ENCODE assay signal across 16 cellular contexts in genomic region chr3:45654344-45654934, GRCh38. TPM values are rescaled to one million over a fixed set of nuclear protein-coding genes. Genes with fewer than 3 reads are reported as not detected.
DNase-seq lines count a peak whose midpoint lies in the region; ATAC-seq, FAIRE-seq and TF ChIP-seq lines count a peak whose summit lies in the region.
"Had no signal": no experiment of that assay in that cellular context is flagged by ENCODE, and none has a peak within 500 bp of the region (broad histone marks: within the 10 kb centered on the region; RNA-seq: fewer than 3 reads in every experiment).

No MANE protein-coding gene starts in this region.

- FAIRE-seq in A549 (lab: Jason Lieb, UNC), result no peak
- FAIRE-seq: GM19239 had no signal

- H3K27ac Mint-ChIP-seq in mesothelial cell of epicardium, result peak overlapping the region; percentile 24
- H3K27ac Mint-ChIP-seq: memory B cell had no signal

- POLR2A ChIA-PET in A549 (lab: Yijun Ruan, JAX), result no interaction called here

- TF ChIP-seq CTCF in A549 (IDR thresholded peaks at IDR 0.05), result no peak
- TF ChIP-seq CTCF in mesothelial cell of epicardium (IDR thresholded peaks at IDR 0.05; ENCODE audit: unreplicated experiment), result no peak

- H3K9me3 ChIP-seq in A549, result no peaks in the 10 kb centered on the region

- H3K27ac ChIP-seq in A549, result peak overlapping the region; percentile 71 to 86

- peaks cover 5% of the 10 kb centered on the region for H3K9me3 Mint-ChIP-seq in mesothelial cell of epicardium
- H3K9me3 Mint-ChIP-seq: memory B cell had no signal

- TF ChIP-seq RAD21 in A549 (conservative IDR thresholded peaks at IDR 0.05 in 1 of 2, IDR thresholded peaks at IDR 0.05 in 1 of 2), result no peak

- TF ChIP-seq EP300 in A549 (IDR thresholded peaks at IDR 0.05), result no peak

- no peak overlapping the region for H3K4me3 ChIP-seq in A549

- H3K27me3 Mint-ChIP-seq in mesothelial cell of epicardium (ENCODE audit: low read depth), result no peaks in the 10 kb centered on the region
- H3K27me3 Mint-ChIP-seq: memory B cell had no signal

- peaks cover 72% of the 10 kb centered on the region for H3K4me1 ChIP-seq in A549

- H3K4me1 Mint-ChIP-seq in mesothelial cell of epicardium, result no peaks in the 10 kb centered on the region

- WGBS in A549 (ENCODE audit: missing lambda C conversion rate), result 46% methylated on average over 5 of the region's 6 CpGs

- CTCF ChIA-PET in A549 (lab: Yijun Ruan, JAX), result interaction anchor here (0.7 to 5.5 kb wide), 9 partner anchors 16 to 614 kb away, joined by 3 to 70 read pairs (median 4); no protein-coding TSS in a partner anchor

- no peak overlapping the region for H3K4me3 Mint-ChIP-seq in mesothelial cell of epicardium
- H3K4me3 Mint-ChIP-seq: memory B cell had no signal

- H3K36me3 Mint-ChIP-seq in mesothelial cell of epicardium, result peaks cover 12% of the 10 kb centered on the region

- peak overlapping the region; percentile 38 for H3K4me2 ChIP-seq in A549

- peak in 1 of 2 experiments; percentile 25; a peak in 3 of 6 replicates for ATAC-seq in A549

- TF ChIP-seq POLR2A in A549 (IDR thresholded peaks at IDR 0.05; ENCODE audit: low read length), result no peak

- DNase-seq in A549 (ENCODE audit: low read depth in 1 of 2, low spot score in 1 of 2), result no peak
- DNase-seq in GF-D8 (lab: John Stamatoyannopoulos, UW), result peak; percentile 77
- peak; percentile 68 for DNase-seq in SIG-M5 treated with dmso at 0.1 percent for 504 hours (lab: John Stamatoyannopoulos, UW; ENCODE audit: unreplicated experiment)
- DNase-seq in mesothelial cell of epicardium (ENCODE audit: low spot score in 2 of 2, unreplicated experiment in 2 of 2), result no peak
- no peak for DNase-seq in inferior parietal cortex (ENCODE audit: extremely low spot score)
- no peak for DNase-seq in NCI-H1092 treated with DMSO at 0.1 percent for 48 hours (lab: John Stamatoyannopoulos, UW)
- DNase-seq in stimulated activated CD4-positive, alpha-beta T cell treated with anti-CD3 and anti-CD28 coated beads, Interleukin-4, amount 100 ng/mL, for 1 hour, result no peak
- no peak for DNase-seq in GM03348 (ENCODE audit: low spot score)
- DNase-seq: activated CD8-positive, alpha-beta memory T cell treated with anti-CD3 and anti-CD28 coated beads, Interleukin-2, amount 50 U/mL, for 48 hours; amygdala; effector memory CD4-positive, alpha-beta T cell; Kasumi-1; NCI-H82; T-helper 1 cell had no signal

TF ChIP-seq in A549, 52 proteins besides CTCF, POLR2A, EP300 and RAD21:
- TF ChIP-seq MAFK (IDR thresholded peaks at IDR 0.05; ENCODE audit: partially characterized antibody), result peak; percentile 3
- no peak for TF ChIP-seq SMC3 (IDR thresholded peaks at IDR 0.05)
- no peak for TF ChIP-seq USF2 (IDR thresholded peaks at IDR 0.05)
- no peak for TF ChIP-seq JUN (IDR thresholded peaks at IDR 0.05)
- no peak for TF ChIP-seq EHF (CRISPR knock-in tag; IDR thresholded peaks at IDR 0.05)
- TF ChIP-seq HOXB13 (CRISPR knock-in tag; IDR thresholded peaks at IDR 0.05; ENCODE audit: low read depth), result no peak
- TF ChIP-seq RFX5 (IDR thresholded peaks at IDR 0.05), result no peak

RNA-seq across cellular contexts. Expression of gene SACM1L, which starts 34.8 kb away (rescaled TPM):
- polyA plus RNA-seq in A549 (2011; rRNA removed), result 24.8 and 27.8 TPM in 2 replicates
- polyA plus RNA-seq in A549 (2012; cell fraction: cytosol; rRNA removed), result 6.1 and 7.2 TPM in 2 replicates
- polyA plus RNA-seq in A549 (2012; cell fraction: nucleus; rRNA removed), result 5.5 and 8.3 TPM in 2 replicates
- 21.1 to 24.9 TPM (median 22.6 TPM) in 3 replicates for polyA plus RNA-seq in A549 (2017; fragmentation: RNase III; extraction: RNeasy Plus Mini Kit Qiagen cat#74134 plus additional on column Dnase treatment)
- 19.3 and 24.1 TPM in 2 replicates for polyA minus RNA-seq in A549 (2011; rRNA and poly(A)+ RNA removed)
- total RNA-seq in mesothelial cell of epicardium, result 50.5 to 54.6 TPM (median 51.8 TPM) in 3 replicates

RNA-seq across cellular contexts. Expression of gene LIMD1, which starts 59.9 kb away (rescaled TPM):
- polyA plus RNA-seq in A549 (2011; rRNA removed) (30.7 and 38.6 TPM in 2 replicates), A549 (2017; fragmentation: RNase III; extraction: RNeasy Plus Mini Kit Qiagen cat#74134 plus additional on column Dnase treatment) (17.4 to 18.8 TPM (median 18.8 TPM) in 3 replicates)
- polyA plus RNA-seq in A549 (2012; cell fraction: cytosol; rRNA removed), result 14.9 and 20.0 TPM in 2 replicates
- 48.7 and 51.2 TPM in 2 replicates for polyA plus RNA-seq in A549 (2012; cell fraction: nucleus; rRNA removed)
- 95.4 and 109 TPM in 2 replicates for polyA minus RNA-seq in A549 (2011; rRNA and poly(A)+ RNA removed)
- 27.8 to 28.7 TPM (median 27.8 TPM) in 3 replicates for total RNA-seq in mesothelial cell of epicardium

Comparison
In these comparisons a context has a peak if more than half of its experiments do, and no peak if none do; other contexts are left out.
1. DNase-seq: peak in GF-D8 (single experiment) and SIG-M5 treated with dmso at 0.1 percent for 504 hours (single experiment); none in A549 (0 of 2), mesothelial cell of epicardium (0 of 2), inferior parietal cortex (single experiment), NCI-H1092 treated with DMSO at 0.1 percent for 48 hours (single experiment), stimulated activated CD4-positive, alpha-beta T cell treated with anti-CD3 and anti-CD28 coated beads, Interleukin-4, amount 100 ng/mL, for 1 hour (single experiment) and GM03348 (single experiment).